In genomic region chr2:105746177-105747080, GRCh38 we compare ENCODE assay signal across 8 cellular contexts. TPM values are rescaled to one million over a fixed set of nuclear protein-coding genes. Genes with fewer than 3 reads are reported as not detected.
DNase-seq lines count a peak whose midpoint lies in the region; ATAC-seq and TF ChIP-seq lines count a peak whose summit lies in the region.

No MANE protein-coding gene starts in this region.

- in situ Hi-C loops in G401 (cut with HindIII; ENCODE audit: low sequenced_read_pairs): no loop called here

- DNase-seq in G401 (ENCODE audit: low spot score) (peak; percentile 64), LoVo (ENCODE audit: low spot score) (peak; percentile 44), esophagus muscularis mucosa (ENCODE audit: extremely low spot score) (no peak), occipital lobe (lab: John Stamatoyannopoulos, UW) (peak; percentile 20), NCI-H2171 (lab: John Stamatoyannopoulos, UW) (no peak)
- DNase-seq in activated CD8-positive, alpha-beta memory T cell treated with anti-CD3 and anti-CD28 coated beads, Interleukin-2, amount 50 U/mL, for 48 hours: peak; percentile 95

- peak; percentile 48 for ATAC-seq in GM21737 (IDR thresholded peaks at IDR 0.05; ENCODE audit: unreplicated experiment)

- 51% methylated on average over 23 of the region's 23 CpGs for WGBS in esophagus muscularis mucosa
- 26% methylated on average over 23 of the region's 23 CpGs for WGBS in thymus

- intact Hi-C loops in esophagus muscularis mucosa (cut with DNase I): loop anchor here (5.0 to 10.0 kb wide), 2 partner anchors 318 to 341 kb away; a partner anchor contains a TSS

- H3K27me3 ChIP-seq in esophagus muscularis mucosa: no peaks in the 10 kb centered on the region
- H3K27me3 ChIP-seq in thymus (ENCODE audit: control insufficient read depth, insufficient read depth): no peaks in the 10 kb centered on the region

- no peak for TF ChIP-seq POLR2A in esophagus muscularis mucosa (IDR thresholded peaks at IDR 0.05; ENCODE audit: low read depth)

- no peaks in the 10 kb centered on the region for H3K9me3 ChIP-seq in esophagus muscularis mucosa
- H3K9me3 ChIP-seq in thymus (ENCODE audit: control insufficient read depth): no peaks in the 10 kb centered on the region

- H3K36me3 ChIP-seq in esophagus muscularis mucosa (no peaks in the 10 kb centered on the region), thymus (ENCODE audit: control insufficient read depth, insufficient read depth) (peaks cover 10% of the 10 kb centered on the region)

- H3K4me3 ChIP-seq in esophagus muscularis mucosa: peak overlapping the region; percentile 74 to 98 (median 94)
- peak overlapping the region; percentile 92 for H3K4me3 ChIP-seq in thymus (ENCODE audit: low read length)

- no peak for TF ChIP-seq EP300 in esophagus muscularis mucosa (IDR thresholded peaks at IDR 0.05)

- peak overlapping the region; percentile 86 to 96 (median 90) for H3K27ac ChIP-seq in esophagus muscularis mucosa (replicated peaks in 1 of 4)
- H3K27ac ChIP-seq in thymus (ENCODE audit: low read depth): peak overlapping the region; percentile 87

- no peak for TF ChIP-seq CTCF in esophagus muscularis mucosa (IDR thresholded peaks at IDR 0.05)

- peaks cover 40 to 68% (median 51%) of the 10 kb centered on the region in 4 donors for H3K4me1 ChIP-seq in esophagus muscularis mucosa
- peaks cover 11% of the 10 kb centered on the region for H3K4me1 ChIP-seq in thymus (ENCODE audit: control insufficient read depth, insufficient read depth, low read length)

RNA-seq across cellular contexts. Expression of gene NCK2, which starts 1.7 kb away (rescaled TPM):
- 12.4 and 12.9 TPM in 2 replicates for total RNA-seq in G401 (2014; rRNA removed; shearing (Covaris generic))
- total RNA-seq in esophagus muscularis mucosa (100 to 1,000 TPM in 2 of 4 donors, 10 to 100 TPM in 2; 59.8 to 130 (median 96.2) TPM), occipital lobe (86.1 TPM)
- 31.4 TPM for polyA plus RNA-seq in thymus

Comparison
In these comparisons a context has a peak if more than half of its experiments do, and no peak if none do; other contexts are left out.
1. DNase-seq: peak in G401 (single experiment), LoVo (single experiment), activated CD8-positive, alpha-beta memory T cell treated with anti-CD3 and anti-CD28 coated beads, Interleukin-2, amount 50 U/mL, for 48 hours (single experiment) and occipital lobe (single experiment); none in esophagus muscularis mucosa (single experiment) and NCI-H2171 (single experiment).